Comparison of ENCODE assay signal across 28 cellular contexts in genomic region chrX:1108451-1109445, GRCh38.
A peak's percentile ranks its signal among the peaks of the same experiment; 100 is the strongest.
DNase-seq lines count a peak whose midpoint lies in the region; ATAC-seq lines count a peak whose summit lies in the region.
"Had no signal": no experiment of that assay in that cellular context is flagged by ENCODE, and none has a peak within 500 bp of the region (broad histone marks: within the 10 kb centered on the region; RNA-seq: fewer than 3 reads in every experiment).

No MANE protein-coding gene starts in this region.

- H3K36me3 Mint-ChIP-seq in immature natural killer cell: no peaks in the 10 kb centered on the region
- no peaks in the 10 kb centered on the region for H3K36me3 Mint-ChIP-seq in activated T-helper 1 cell treated with anti-CD3 and anti-CD28 coated beads, Interleukin-12 subunit alpha, Interleukin-12 subunit beta, Interleukin-2, Interleukin-4 antibody, amounts not matched to agents 30 ng/mL and 10 ng/mL and 1 ng/mL, durations not matched to agents 14 hours and 24 hours and 36 hours (ENCODE audit: low read depth)
- H3K36me3 Mint-ChIP-seq: IgD-negative memory B cell had no signal

- peaks cover 5% of the 10 kb centered on the region for H3K27me3 ChIP-seq in H7 (ENCODE audit: control insufficient read depth, insufficient read depth, low read length)
- H3K27me3 ChIP-seq: ovary, right atrium auricular region had no signal

- H3K27ac Mint-ChIP-seq in immature natural killer cell: peak overlapping the region in 1 of 6 donors; percentile 26
- H3K27ac Mint-ChIP-seq in activated T-helper 1 cell treated with anti-CD3 and anti-CD28 coated beads, Interleukin-12 subunit alpha, Interleukin-12 subunit beta, Interleukin-2, Interleukin-4 antibody, amounts not matched to agents 30 ng/mL and 10 ng/mL and 1 ng/mL, durations not matched to agents 14 hours and 24 hours and 36 hours: no peak overlapping the region
- H3K27ac Mint-ChIP-seq: IgD-negative memory B cell had no signal

- H3K4me1 Mint-ChIP-seq in immature natural killer cell: peaks cover 7 to 26% of the 10 kb centered on the region in 2 donors
- peaks cover 5% of the 10 kb centered on the region for H3K4me1 Mint-ChIP-seq in activated T-helper 1 cell treated with anti-CD3 and anti-CD28 coated beads, Interleukin-12 subunit alpha, Interleukin-12 subunit beta, Interleukin-2, Interleukin-4 antibody, amounts not matched to agents 30 ng/mL and 10 ng/mL and 1 ng/mL, durations not matched to agents 14 hours and 24 hours and 36 hours (ENCODE audit: low read depth)

- peak overlapping the region; percentile 4 to 72 (median 50) for H3K4me3 Mint-ChIP-seq in immature natural killer cell
- H3K4me3 Mint-ChIP-seq in activated T-helper 1 cell treated with anti-CD3 and anti-CD28 coated beads, Interleukin-12 subunit alpha, Interleukin-12 subunit beta, Interleukin-2, Interleukin-4 antibody, amounts not matched to agents 30 ng/mL and 10 ng/mL and 1 ng/mL, durations not matched to agents 14 hours and 24 hours and 36 hours: no peak overlapping the region
- H3K4me3 Mint-ChIP-seq: IgD-negative memory B cell had no signal

- H3K36me3 ChIP-seq in H7 (replicated peaks; ENCODE audit: control insufficient read depth, insufficient read depth, low read length): no peaks in the 10 kb centered on the region
- H3K36me3 ChIP-seq: BLaER1 treated with 17β-estradiol and CSF1 and Interleukin-3, amounts not matched to agents 10 nM and 100 nM; breast epithelium; esophagus squamous epithelium; heart right ventricle; left ventricle myocardium inferior; ovary; right atrium auricular region; spleen; upper lobe of left lung had no signal

- DNase-seq in H7: peak; percentile 71
- peak; percentile 71 for DNase-seq in ecto neural progenitor cell (ENCODE audit: low spot score)
- peak in 2 of 3 donors; percentile 8 to 10 for DNase-seq in immature natural killer cell
- DNase-seq in retina: peak; percentile 35
- DNase-seq in activated T-helper 1 cell treated with anti-CD3 and anti-CD28 coated beads, Interleukin-12 subunit alpha, Interleukin-12 subunit beta, Interleukin-2, Interleukin-4 antibody, amounts not matched to agents 30 ng/mL and 10 ng/mL and 1 ng/mL, durations not matched to agents 14 hours and 24 hours and 36 hours (ENCODE audit: low spot score): no peak
- DNase-seq in NCI-H146 treated with DMSO at 0.1 percent for 48 hours (lab: John Stamatoyannopoulos, UW; ENCODE audit: unreplicated experiment): no peak
- DNase-seq in pons (ENCODE audit: low spot score): no peak
- DNase-seq: activated CD4-positive, alpha-beta T cell treated with anti-CD3 and anti-CD28 coated beads, Interleukin-2, amount 50 U/mL, for 1 hour; activated naive CD4-positive, alpha-beta T cell treated with anti-CD3 and anti-CD28 coated beads, Interleukin-2, amount 50 U/mL, for 16 hours; amniotic stem cell; DMS53; esophagus squamous epithelium; foreskin melanocyte; GDM1; heart right ventricle; left ventricle myocardium inferior; NCI-H1092; NCI-H187 treated with DMSO at 0.1 percent for 48 hours; NCI-H526; ovary; spleen; upper lobe of left lung had no signal

- intact Hi-C loops in activated T-helper 1 cell treated with anti-CD3 and anti-CD28 coated beads, Interleukin-12 subunit alpha, Interleukin-12 subunit beta, Interleukin-2, Interleukin-4 antibody, amounts not matched to agents 30 ng/mL and 10 ng/mL and 1 ng/mL, durations not matched to agents 14 hours and 24 hours and 36 hours (cut with micrococcal nuclease): no loop called here

- no peak overlapping the region for H3K4me3 ChIP-seq in H7 (ENCODE audit: insufficient read depth, low read depth, low read length)
- H3K4me3 ChIP-seq: BLaER1 treated with 17β-estradiol and CSF1 and Interleukin-3, amounts not matched to agents 10 nM and 100 nM; breast epithelium; esophagus squamous epithelium; heart right ventricle; left ventricle myocardium inferior; ovary; right atrium auricular region; spleen; upper lobe of left lung had no signal

- H3K27me3 Mint-ChIP-seq in immature natural killer cell (ENCODE audit: low read depth in 3 of 3): peaks cover 7 to 18% (median 8%) of the 10 kb centered on the region in 3 donors
- peaks cover 22% of the 10 kb centered on the region for H3K27me3 Mint-ChIP-seq in activated T-helper 1 cell treated with anti-CD3 and anti-CD28 coated beads, Interleukin-12 subunit alpha, Interleukin-12 subunit beta, Interleukin-2, Interleukin-4 antibody, amounts not matched to agents 30 ng/mL and 10 ng/mL and 1 ng/mL, durations not matched to agents 14 hours and 24 hours and 36 hours (ENCODE audit: insufficient read depth)

- peaks cover 0 to 2% (median 0%) of the 10 kb centered on the region in 6 donors for H3K9me3 Mint-ChIP-seq in immature natural killer cell
- peaks cover 8% of the 10 kb centered on the region for H3K9me3 Mint-ChIP-seq in activated T-helper 1 cell treated with anti-CD3 and anti-CD28 coated beads, Interleukin-12 subunit alpha, Interleukin-12 subunit beta, Interleukin-2, Interleukin-4 antibody, amounts not matched to agents 30 ng/mL and 10 ng/mL and 1 ng/mL, durations not matched to agents 14 hours and 24 hours and 36 hours

- no peak for ATAC-seq in GM19455 (IDR thresholded peaks at IDR 0.05; ENCODE audit: unreplicated experiment)
- ATAC-seq: heart right ventricle, Panc1 had no signal

Comparison
In these comparisons a context has a peak if more than half of its experiments do, and no peak if none do; other contexts are left out.
1. DNase-seq: peak in H7 (single experiment), ecto neural progenitor cell (single experiment), immature natural killer cell (2 of 3) and retina (single experiment); none in activated T-helper 1 cell treated with anti-CD3 and anti-CD28 coated beads, Interleukin-12 subunit alpha, Interleukin-12 subunit beta, Interleukin-2, Interleukin-4 antibody, amounts not matched to agents 30 ng/mL and 10 ng/mL and 1 ng/mL, durations not matched to agents 14 hours and 24 hours and 36 hours (single experiment), NCI-H146 treated with DMSO at 0.1 percent for 48 hours (single experiment) and pons (single experiment).